Comparison of ENCODE assay signal across 11 cellular contexts in the genomic region with DNA sequence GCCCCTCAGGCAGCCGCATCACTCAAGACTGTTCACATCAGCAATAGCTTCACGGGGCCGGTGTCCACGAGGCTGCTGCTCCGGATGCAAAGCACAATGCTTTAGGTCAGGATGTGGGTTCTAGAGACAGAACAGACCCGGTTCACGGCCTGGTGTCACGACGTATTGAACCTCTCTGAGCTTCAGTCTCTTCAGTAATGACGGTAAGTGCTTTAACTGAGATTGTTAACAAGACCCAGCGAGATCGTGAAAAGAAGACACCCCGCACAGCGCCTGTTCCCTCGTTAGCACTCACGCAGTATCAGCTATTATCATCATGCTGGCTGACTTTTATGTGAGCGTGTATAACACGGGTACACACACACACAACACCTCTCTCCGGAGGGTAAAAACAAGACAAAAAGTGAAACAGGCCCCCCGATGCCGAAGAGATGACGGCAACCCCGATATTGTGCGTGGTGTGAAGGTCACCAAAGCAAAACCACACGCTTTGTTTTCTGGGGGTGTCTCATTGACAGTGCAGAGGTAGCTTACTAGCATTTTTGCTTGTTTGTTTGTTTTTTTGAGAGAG. TPM values are rescaled to one million over a fixed set of nuclear protein-coding genes. Genes with fewer than 3 reads are reported as not detected.
DNase-seq lines count a peak whose midpoint lies in the region; ATAC-seq, FAIRE-seq and TF ChIP-seq lines count a peak whose summit lies in the region.
"Had no signal": no experiment of that assay in that cellular context is flagged by ENCODE, and none has a peak within 500 bp of the region (broad histone marks: within the 10 kb centered on the region; RNA-seq: fewer than 3 reads in every experiment).

No MANE protein-coding gene starts in this region.

- peak; percentile 92 for FAIRE-seq in bronchial epithelial cell (lab: Jason Lieb, UNC)

- no peaks in the 10 kb centered on the region for H3K36me3 Mint-ChIP-seq in activated CD4-positive, alpha-beta memory T cell treated with anti-CD3 and anti-CD28 coated beads, Interleukin-2, amount 10 ng/mL, durations not matched to agents 7 days and 5 days (ENCODE audit: low read depth)
- H3K36me3 Mint-ChIP-seq in stimulated activated effector memory CD8-positive, alpha-beta T cell treated with anti-CD3 and anti-CD28 coated beads, Interleukin-12 subunit alpha, Interleukin-12 subunit beta, amount 100 ng/mL, for 72 hours: peaks cover 33% of the 10 kb centered on the region

- no peak for TF ChIP-seq POLR2A in prostate gland (IDR thresholded peaks at IDR 0.05)

- peaks cover 2% of the 10 kb centered on the region for H3K27me3 Mint-ChIP-seq in activated CD4-positive, alpha-beta memory T cell treated with anti-CD3 and anti-CD28 coated beads, Interleukin-2, amount 10 ng/mL, durations not matched to agents 7 days and 5 days

- no peaks in the 10 kb centered on the region for H3K9me3 Mint-ChIP-seq in activated CD4-positive, alpha-beta memory T cell treated with anti-CD3 and anti-CD28 coated beads, Interleukin-2, amount 10 ng/mL, durations not matched to agents 7 days and 5 days
- H3K9me3 Mint-ChIP-seq in stimulated activated effector memory CD8-positive, alpha-beta T cell treated with anti-CD3 and anti-CD28 coated beads, Interleukin-12 subunit alpha, Interleukin-12 subunit beta, amount 100 ng/mL, for 72 hours: no peaks in the 10 kb centered on the region

- POLR2A ChIA-PET in activated CD4-positive, alpha-beta memory T cell treated with anti-CD3 and anti-CD28 coated beads, Interleukin-2, amount 10 ng/mL, durations not matched to agents 7 days and 5 days (lab: Charles Lee): interaction anchor here (0.6 to 2.0 kb wide), 10 partner anchors 11 to 93 kb away, joined by 3 to 6 read pairs (median 3); no protein-coding TSS in a partner anchor

- CTCF ChIA-PET in activated CD4-positive, alpha-beta memory T cell treated with anti-CD3 and anti-CD28 coated beads, Interleukin-2, amount 10 ng/mL, durations not matched to agents 7 days and 5 days (lab: Charles Lee): interaction anchor here (0.8 to 6.7 kb wide), 6 partner anchors 10 to 164 kb away, joined by 3 to 74 read pairs (median 4); no protein-coding TSS in a partner anchor

- peaks cover 60% of the 10 kb centered on the region for H3K4me1 Mint-ChIP-seq in activated CD4-positive, alpha-beta memory T cell treated with anti-CD3 and anti-CD28 coated beads, Interleukin-2, amount 10 ng/mL, durations not matched to agents 7 days and 5 days
- peaks cover 51% of the 10 kb centered on the region for H3K4me1 Mint-ChIP-seq in stimulated activated effector memory CD8-positive, alpha-beta T cell treated with anti-CD3 and anti-CD28 coated beads, Interleukin-12 subunit alpha, Interleukin-12 subunit beta, amount 100 ng/mL, for 72 hours

- peak overlapping the region; percentile 75 for H3K27ac Mint-ChIP-seq in activated CD4-positive, alpha-beta memory T cell treated with anti-CD3 and anti-CD28 coated beads, Interleukin-2, amount 10 ng/mL, durations not matched to agents 7 days and 5 days
- peak overlapping the region; percentile 88 for H3K27ac Mint-ChIP-seq in stimulated activated effector memory CD8-positive, alpha-beta T cell treated with anti-CD3 and anti-CD28 coated beads, Interleukin-12 subunit alpha, Interleukin-12 subunit beta, amount 100 ng/mL, for 72 hours

- peak; percentile 74 for ATAC-seq in stimulated activated effector memory CD8-positive, alpha-beta T cell treated with anti-CD3 and anti-CD28 coated beads, Interleukin-12 subunit alpha, Interleukin-12 subunit beta, amount 100 ng/mL, for 72 hours
- ATAC-seq: heart right ventricle, PC-3 had no signal

- TF ChIP-seq CTCF in bronchial epithelial cell (IDR thresholded peaks at IDR 0.05; ENCODE audit: insufficient read depth, low read length, severe bottlenecking) (no peak), prostate gland (IDR thresholded peaks at IDR 0.05) (no peak)

- DNase-seq in H7 (peak; percentile 26), bronchial epithelial cell (ENCODE audit: low read depth) (no peak), prostate gland (ENCODE audit: low spot score) (no peak), NCI-H187 treated with DMSO at 0.1 percent for 48 hours (lab: John Stamatoyannopoulos, UW) (no peak), NCI-H1436 (lab: John Stamatoyannopoulos, UW) (no peak)
- DNase-seq in activated CD4-positive, alpha-beta memory T cell treated with anti-CD3 and anti-CD28 coated beads, Interleukin-2, amount 10 ng/mL, durations not matched to agents 7 days and 5 days: peak; percentile 80
- peak in 1 of 2 donors; percentile 37 for DNase-seq in stimulated activated effector memory CD8-positive, alpha-beta T cell treated with anti-CD3 and anti-CD28 coated beads, Interleukin-12 subunit alpha, Interleukin-12 subunit beta, amount 100 ng/mL, for 72 hours (ENCODE audit: low spot score in 2 of 2)
- DNase-seq: DMS79, heart right ventricle, NCI-H2081 treated with DMSO at 0.1 percent for 48 hours, PC-3 had no signal

- intact Hi-C loops in prostate gland (cut with DNase I): no loop called here

- H3K36me3 ChIP-seq in H7 (replicated peaks; ENCODE audit: control insufficient read depth, insufficient read depth, low read length) (no peaks in the 10 kb centered on the region), bronchial epithelial cell (ENCODE audit: control insufficient read depth, insufficient read depth, low read length) (no peaks in the 10 kb centered on the region), prostate gland (no peaks in the 10 kb centered on the region)
- H3K36me3 ChIP-seq: heart right ventricle had no signal

- H3K9me3 ChIP-seq in prostate gland: no peaks in the 10 kb centered on the region
- H3K9me3 ChIP-seq: heart right ventricle had no signal

- H3K4me3 ChIP-seq in H7 (ENCODE audit: insufficient read depth, low read depth, low read length) (no peak overlapping the region), bronchial epithelial cell (ENCODE audit: low read depth, low read length) (no peak overlapping the region), prostate gland (no peak overlapping the region)
- H3K4me3 ChIP-seq: heart right ventricle had no signal

- H3K4me1 ChIP-seq in prostate gland (replicated peaks): no peaks in the 10 kb centered on the region

- H3K27ac ChIP-seq in prostate gland: no peak overlapping the region

- 77% methylated on average over 25 of the region's 25 CpGs for WGBS in prostate gland

- no peaks in the 10 kb centered on the region; the same call in 1 of the 2 replicates for H3K27me3 ChIP-seq in H7 (ENCODE audit: control insufficient read depth, insufficient read depth, low read length)
- no peaks in the 10 kb centered on the region for H3K27me3 ChIP-seq in bronchial epithelial cell (ENCODE audit: control insufficient read depth, insufficient read depth, low read length)
- H3K27me3 ChIP-seq in prostate gland (replicated peaks; ENCODE audit: insufficient read depth): no peaks in the 10 kb centered on the region
- H3K27me3 ChIP-seq: heart right ventricle had no signal

- peak overlapping the region; percentile 0 for H3K4me3 Mint-ChIP-seq in activated CD4-positive, alpha-beta memory T cell treated with anti-CD3 and anti-CD28 coated beads, Interleukin-2, amount 10 ng/mL, durations not matched to agents 7 days and 5 days
- peak overlapping the region; percentile 65 for H3K4me3 Mint-ChIP-seq in stimulated activated effector memory CD8-positive, alpha-beta T cell treated with anti-CD3 and anti-CD28 coated beads, Interleukin-12 subunit alpha, Interleukin-12 subunit beta, amount 100 ng/mL, for 72 hours

RNA-seq across cellular contexts. Expression of gene ABR, which starts 21.4 kb away (rescaled TPM):
- total RNA-seq in H7 (2014; rRNA removed; shearing (Covaris generic)): 24.6 and 31.6 TPM in 2 replicates
- 100 to 1,000 TPM; 144 to 145 TPM for total RNA-seq in activated CD4-positive, alpha-beta memory T cell treated with anti-CD3 and anti-CD28 coated beads, Interleukin-2, amount 10 ng/mL, durations not matched to agents 7 days and 5 days
- total RNA-seq in bronchial epithelial cell: 18.7 and 39.3 TPM in 2 replicates
- total RNA-seq in prostate gland: 10 to 100 TPM; 80.7 to 82.7 TPM

Comparison
In these comparisons a context has a peak if more than half of its experiments do, and no peak if none do; other contexts are left out.
1. DNase-seq: peak in H7 (single experiment) and activated CD4-positive, alpha-beta memory T cell treated with anti-CD3 and anti-CD28 coated beads, Interleukin-2, amount 10 ng/mL, durations not matched to agents 7 days and 5 days (single experiment); none in bronchial epithelial cell (single experiment), prostate gland (single experiment), NCI-H187 treated with DMSO at 0.1 percent for 48 hours (single experiment) and NCI-H1436 (single experiment).